8 cellular contexts compared by ENCODE assay signal in the genomic region with DNA sequence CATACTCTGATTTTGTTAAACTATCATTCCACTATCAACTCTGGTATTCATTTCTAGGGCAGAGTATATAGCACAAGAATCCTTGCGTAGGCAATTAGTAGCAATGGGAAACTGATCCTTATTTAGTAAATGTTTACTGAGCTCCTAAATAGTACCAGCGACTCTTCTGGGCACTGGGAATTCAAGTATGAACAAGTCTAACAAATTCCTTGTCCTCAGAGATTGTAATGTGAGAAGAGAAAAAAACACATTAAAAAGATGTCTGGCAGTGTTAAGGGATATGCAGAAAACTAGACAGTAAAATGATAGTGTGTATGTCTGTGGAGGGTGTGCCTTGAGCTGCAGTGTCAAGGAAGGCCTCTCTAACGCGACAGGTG. TPM values are rescaled to one million over a fixed set of nuclear protein-coding genes. Genes with fewer than 3 reads are reported as not detected.
DNase-seq lines count a peak whose midpoint lies in the region; ATAC-seq, FAIRE-seq and TF ChIP-seq lines count a peak whose summit lies in the region.

No MANE protein-coding gene starts in this region.

- FAIRE-seq in GM12878 (lab: Jason Lieb, UNC) (no peak), urothelium cell line (lab: Jason Lieb, UNC) (no peak)

- H3K27me3 ChIP-seq in left ventricle myocardium inferior (ENCODE audit: low read depth) (no peaks in the 10 kb centered on the region), GM12878 (replicated peaks in 1 of 2; ENCODE audit: control insufficient read depth in 2 of 2, insufficient read depth in 2 of 2, low read length in 1 of 2) (no peaks in the 10 kb centered on the region), aorta (ENCODE audit: control insufficient read depth in 1 of 2, insufficient read depth in 2 of 2, low read length in 1 of 2) (no peaks in the 10 kb centered on the region)

- peak overlapping the region; percentile 74 for H3K27ac Mint-ChIP-seq in memory B cell

- peak overlapping the region; percentile 82 for H3K4me3 ChIP-seq in left ventricle myocardium inferior
- H3K4me3 ChIP-seq in GM12878: peak overlapping the region; percentile 81
- peak overlapping the region; percentile 37 to 62 for H3K4me3 ChIP-seq in aorta (ENCODE audit: low read length in 2 of 2)

- RAD21 ChIA-PET in GM12878 (lab: Charles Lee; ENCODE audit: unreplicated experiment): interaction anchor here (1.2 to 1.8 kb wide), 7 partner anchors 11 to 108 kb away, joined by 3 to 11 read pairs (median 4); partner anchors contain the start of gene SSB

- H3K27me3 Mint-ChIP-seq in memory B cell: no peaks in the 10 kb centered on the region

- H3K4me1 Mint-ChIP-seq in memory B cell: peaks cover 38% of the 10 kb centered on the region

- peaks cover 4% of the 10 kb centered on the region for H3K36me3 Mint-ChIP-seq in memory B cell

- peak overlapping the region; percentile 78 for H3K9ac ChIP-seq in GM12878 (ENCODE audit: control insufficient read depth, insufficient read depth, low read length)

- TF ChIP-seq RAD21 in GM12878 (IDR thresholded peaks at IDR 0.05; ENCODE audit: insufficient read depth, low read depth, low read length): no peak

- peak overlapping the region; percentile 94 for H3K4me3 Mint-ChIP-seq in memory B cell

- POLR2A ChIA-PET in GM12878 (lab: Charles Lee): interaction anchor here (1.4 kb wide), 1 partner anchor 9 kb away, joined by 3 read pairs; no protein-coding TSS in a partner anchor

- TF ChIP-seq EP300 in GM12878 (IDR thresholded peaks at IDR 0.05; ENCODE audit: borderline replicate concordance in 1 of 2, control insufficient read depth in 1 of 2, low read depth in 2 of 2, low read length in 2 of 2): no peak

- SMC1A ChIA-PET in GM12878 (lab: Charles Lee; ENCODE audit: uncharacterized antibody, unreplicated experiment): interaction anchor here (0.6 to 1.6 kb wide), 8 partner anchors 9 to 346 kb away, joined by 3 to 8 read pairs (median 4); no protein-coding TSS in a partner anchor

- H3K4me1 ChIP-seq in left ventricle myocardium inferior (peaks cover 59% of the 10 kb centered on the region), GM12878 (ENCODE audit: control insufficient read depth, insufficient read depth, low read length) (peaks cover 8% of the 10 kb centered on the region; the same call in 1 of the 2 replicates), aorta (ENCODE audit: control insufficient read depth in 1 of 2, insufficient read depth in 2 of 2, low read length in 2 of 2) (peaks cover 0 to 3% of the 10 kb centered on the region in 2 donors)

- CTCF ChIA-PET in GM12878 (lab: Yijun Ruan, JAX): interaction anchor here (0.7 to 2.7 kb wide), 26 partner anchors 9 to 363 kb away, joined by 3 to 21 read pairs (median 4); partner anchors contain the start of genes FASTKD1, KLHL41, PPIG and SSB

- H3K9me3 ChIP-seq in left ventricle myocardium inferior (replicated peaks): no peaks in the 10 kb centered on the region
- H3K9me3 ChIP-seq in GM12878 (replicated peaks; ENCODE audit: control insufficient read depth, insufficient read depth, low read length): no peaks in the 10 kb centered on the region
- no peaks in the 10 kb centered on the region for H3K9me3 ChIP-seq in aorta (ENCODE audit: control insufficient read depth, low read length)

- ATAC-seq in left ventricle myocardium superior: no peak
- peak; percentile 7 for ATAC-seq in GM12878
- ATAC-seq in memory B cell (ENCODE audit: low read depth): no peak
- no peak for ATAC-seq in aorta (ENCODE audit: low FRiP score)
- ATAC-seq in HG02759 (IDR thresholded peaks at IDR 0.05; ENCODE audit: unreplicated experiment): no peak

- intact Hi-C loops in left ventricle myocardium inferior (cut with micrococcal nuclease): no loop called here
- intact Hi-C loops in left ventricle myocardium superior (cut with micrococcal nuclease): loop anchor here (10.0 kb wide), 2 partner anchors 51 to 101 kb away; no protein-coding TSS in a partner anchor
- intact Hi-C loops in GM12878 (cut with micrococcal nuclease; ENCODE audit: unreplicated experiment): loop anchor here (1.0 to 10.0 kb wide), 2 partner anchors 104 to 401 kb away; no protein-coding TSS in a partner anchor
- intact Hi-C loops in aorta (cut with DNase I): loop anchor here in 1 of 2 donors (10.0 kb wide), 1 partner anchor 51 kb away; no protein-coding TSS in a partner anchor

- peak overlapping the region; percentile 80 for H3K4me2 ChIP-seq in GM12878 (ENCODE audit: control insufficient read depth, insufficient read depth)

- no peak for TF ChIP-seq POLR2A in GM12878 (IDR thresholded peaks at IDR 0.05; ENCODE audit: low read depth, low read length)

- H3K27ac ChIP-seq in left ventricle myocardium inferior (replicated peaks) (peak overlapping the region; percentile 87), GM12878 (ENCODE audit: control insufficient read depth, insufficient read depth) (peak overlapping the region; percentile 62), aorta (ENCODE audit: low read depth in 1 of 2, low read length in 2 of 2) (peak overlapping the region in 1 of 2 donors; percentile 28)

- no peak for TF ChIP-seq CTCF in left ventricle myocardium inferior (IDR thresholded peaks at IDR 0.05; ENCODE audit: borderline replicate concordance)
- no peak for TF ChIP-seq CTCF in GM12878 (IDR thresholded peaks at IDR 0.05 in 2 of 3, conservative IDR thresholded peaks at IDR 0.05 in 1 of 3; ENCODE audit: control insufficient read depth in 2 of 3, extremely low read depth in 1 of 3, insufficient read depth in 1 of 3, low read depth in 3 of 3, low read length in 3 of 3)

- in situ Hi-C loops in GM12878 (cut with MboI): no loop called here

- H3K9me3 Mint-ChIP-seq in memory B cell: peaks cover 2% of the 10 kb centered on the region

- BruUV-seq in GM12878 (replicated peaks; lab: Mats Ljungman, UMichigan): TSS peak; percentile 75

- WGBS in GM12878 (ENCODE audit: insufficient coverage, insufficient replicate concordance, low lambda C conversion rate, missing lambda C conversion rate): 22% methylated on average over 4 of the region's 4 CpGs
- 3 to 5% methylated on average over 4 of the region's 4 CpGs for WGBS in aorta, 2 donors

- peak overlapping the region; percentile 93 for H2AFZ ChIP-seq in GM12878 (ENCODE audit: control insufficient read depth, low read depth, low read length)

- DNase-seq in left ventricle myocardium inferior (no peak), left ventricle myocardium superior (no peak), GM12878 (ENCODE audit: low read depth, low spot score) (no peak), memory B cell (ENCODE audit: low spot score in 2 of 2) (no peak), aorta (no peak), urothelium cell line (ENCODE audit: low spot score) (no peak), NCI-H1092 (lab: John Stamatoyannopoulos, UW) (no peak)

- H3K36me3 ChIP-seq in left ventricle myocardium inferior (peaks cover 4% of the 10 kb centered on the region), GM12878 (ENCODE audit: control insufficient read depth in 2 of 2, insufficient read depth in 2 of 2, low read length in 1 of 2) (peaks cover 0 to 6% of the 10 kb centered on the region in 2 experiments; a peak in 2 of 4 replicates), aorta (ENCODE audit: control insufficient read depth in 1 of 2, insufficient read depth in 2 of 2, low read length in 1 of 2) (peaks cover 0 to 1% of the 10 kb centered on the region in 2 donors)

- peaks cover 43% of the 10 kb centered on the region for H3K79me2 ChIP-seq in GM12878 (ENCODE audit: control insufficient read depth, insufficient read depth, low read length)

- peaks cover 2% of the 10 kb centered on the region; the same call in 1 of the 2 replicates for H4K20me1 ChIP-seq in GM12878 (ENCODE audit: control insufficient read depth, insufficient read depth)

RNA-seq across cellular contexts. Expression of gene METTL5, which starts 0.7 kb away (rescaled TPM):
- total RNA-seq in left ventricle myocardium inferior: 60.4 TPM
- 67.8 TPM for total RNA-seq in left ventricle myocardium superior
- total RNA-seq in GM12878 (2013; cell fraction: nucleolus; rRNA removed): 48.3 and 65.4 TPM in 2 replicates
- total RNA-seq in GM12878 (2014; rRNA removed): 55.0 and 57.3 TPM in 2 replicates
- total RNA-seq in GM12878 (2014; rRNA removed; fragmentation: Illumina TruSeq; extraction: Trizol): 80.5 and 83.9 TPM in 2 replicates
- 67.0 and 75.9 TPM in 2 replicates for total RNA-seq in GM12878 (2021)
- polyA plus RNA-seq in GM12878 (2011; ENCODE audit: low read depth): 42.7 TPM
- polyA plus RNA-seq in GM12878 (2011; rRNA removed): 72.9 and 119 TPM in 2 replicates
- 32.2 and 33.1 TPM in 2 replicates for polyA plus RNA-seq in GM12878 (2011; cell fraction: cytosol; rRNA removed)
- polyA plus RNA-seq in GM12878 (2011; cell fraction: nucleus; rRNA removed): 20.5 and 23.6 TPM in 2 replicates
- 54.6 and 67.6 TPM in 2 replicates for polyA plus RNA-seq in GM12878 (2012)
- 94.2 and 116 TPM in 2 replicates for polyA plus RNA-seq in GM12878 (2014; fragmentation: Illumina TruSeq; extraction: Trizol)
- polyA plus RNA-seq in GM12878 (2014; fragmentation: Nextera tagmentation; extraction: Ambion mirVana): 100 to 1,000 TPM; 198 to 204 TPM
- polyA plus RNA-seq in GM12878 (2014; rRNA removed): 67.4 and 80.6 TPM in 2 replicates
- polyA plus RNA-seq in GM12878 (2016; fragmentation: Nextera tagmentation; extraction: Ambion mirVana): 100 to 1,000 TPM; 156 to 161 TPM
- 14.3 and 22.9 TPM in 2 replicates for polyA minus RNA-seq in GM12878 (2011; rRNA and poly(A)+ RNA removed)
- 11.2 and 13.0 TPM in 2 replicates for polyA minus RNA-seq in GM12878 (2011; cell fraction: cytosol; rRNA and poly(A)+ RNA removed)
- 15.1 and 19.8 TPM in 2 replicates for polyA minus RNA-seq in GM12878 (2011; cell fraction: nucleus; rRNA and poly(A)+ RNA removed)
- total RNA-seq in aorta: 10 to 100 TPM; 45.8 to 60.7 TPM
- 100 to 1,000 TPM in 1 of 2 donors, 10 to 100 TPM in 1; 76.4 to 245 TPM for polyA plus RNA-seq in aorta

RNA-seq across cellular contexts. Expression of gene UBR3, which starts 3.3 kb away (rescaled TPM):
- total RNA-seq in left ventricle myocardium inferior (99.5 TPM), left ventricle myocardium superior (127 TPM), GM12878 (2014; rRNA removed) (14.1 and 15.5 TPM in 2 replicates), GM12878 (2014; rRNA removed; fragmentation: Illumina TruSeq; extraction: Trizol) (22.5 and 22.9 TPM in 2 replicates), GM12878 (2021) (14.0 and 17.0 TPM in 2 replicates), aorta (10 to 100 TPM; 58.6 to 63.9 TPM)
- 92.0 and 101 TPM in 2 replicates for total RNA-seq in GM12878 (2013; cell fraction: nucleolus; rRNA removed)
- polyA plus RNA-seq in GM12878 (2011; ENCODE audit: low read depth): 5.0 TPM
- polyA plus RNA-seq in GM12878 (2011; rRNA removed) (13.7 and 20.0 TPM in 2 replicates), GM12878 (2014; fragmentation: Illumina TruSeq; extraction: Trizol) (14.7 and 17.7 TPM in 2 replicates), GM12878 (2014; fragmentation: Nextera tagmentation; extraction: Ambion mirVana) (1 to 10 TPM; 4.9 to 5.5 TPM), GM12878 (2014; rRNA removed) (7.4 and 7.6 TPM in 2 replicates), GM12878 (2016; fragmentation: Nextera tagmentation; extraction: Ambion mirVana) (1 to 10 TPM; 3.8 to 8.6 TPM), aorta (10 to 100 TPM in 1 of 2 donors, 1 to 10 TPM in 1; 6.1 to 23.8 TPM)
- 5.1 and 5.5 TPM in 2 replicates for polyA plus RNA-seq in GM12878 (2011; cell fraction: cytosol; rRNA removed)
- 12.5 and 13.9 TPM in 2 replicates for polyA plus RNA-seq in GM12878 (2011; cell fraction: nucleus; rRNA removed)
- polyA plus RNA-seq in GM12878 (2012): 8.1 and 8.2 TPM in 2 replicates
- polyA minus RNA-seq in GM12878 (2011; rRNA and poly(A)+ RNA removed): 27.7 and 33.4 TPM in 2 replicates
- 7.5 and 9.9 TPM in 2 replicates for polyA minus RNA-seq in GM12878 (2011; cell fraction: cytosol; rRNA and poly(A)+ RNA removed)
- polyA minus RNA-seq in GM12878 (2011; cell fraction: nucleus; rRNA and poly(A)+ RNA removed): 32.8 and 50.8 TPM in 2 replicates

RNA-seq across cellular contexts. Expression of gene SSB, which starts 25.3 kb away (rescaled TPM):
- total RNA-seq in left ventricle myocardium inferior (54.8 TPM), left ventricle myocardium superior (54.8 TPM), GM12878 (2014; rRNA removed) (103 and 123 TPM in 2 replicates), GM12878 (2014; rRNA removed; fragmentation: Illumina TruSeq; extraction: Trizol) (186 and 193 TPM in 2 replicates), GM12878 (2021) (106 and 114 TPM in 2 replicates), aorta (10 to 100 TPM; 76.5 to 91.6 TPM)
- total RNA-seq in GM12878 (2013; cell fraction: nucleolus; rRNA removed): 88.8 and 94.8 TPM in 2 replicates
- polyA plus RNA-seq in GM12878 (2011; ENCODE audit: low read depth): 38.9 TPM
- polyA plus RNA-seq in GM12878 (2011; rRNA removed) (118 and 227 TPM in 2 replicates), GM12878 (2014; fragmentation: Illumina TruSeq; extraction: Trizol) (206 and 275 TPM in 2 replicates), GM12878 (2014; fragmentation: Nextera tagmentation; extraction: Ambion mirVana) (100 to 1,000 TPM; 294 to 313 TPM), GM12878 (2014; rRNA removed) (136 and 147 TPM in 2 replicates), GM12878 (2016; fragmentation: Nextera tagmentation; extraction: Ambion mirVana) (100 to 1,000 TPM; 256 to 284 TPM), aorta (100 to 1,000 TPM; 106 to 133 TPM)
- polyA plus RNA-seq in GM12878 (2011; cell fraction: cytosol; rRNA removed): 23.3 and 27.3 TPM in 2 replicates
- 45.7 and 64.0 TPM in 2 replicates for polyA plus RNA-seq in GM12878 (2011; cell fraction: nucleus; rRNA removed)
- polyA plus RNA-seq in GM12878 (2012): 83.8 and 84.3 TPM in 2 replicates
- polyA minus RNA-seq in GM12878 (2011; rRNA and poly(A)+ RNA removed): 12.0 and 18.9 TPM in 2 replicates
- polyA minus RNA-seq in GM12878 (2011; cell fraction: cytosol; rRNA and poly(A)+ RNA removed): 9.9 and 23.3 TPM in 2 replicates
- polyA minus RNA-seq in GM12878 (2011; cell fraction: nucleus; rRNA and poly(A)+ RNA removed): 17.4 and 29.1 TPM in 2 replicates
